In genomic region chr7:90180649-90181048, GRCh38 we compare ENCODE assay signal across 19 cellular contexts. TPM values are rescaled to one million over a fixed set of nuclear protein-coding genes. Genes with fewer than 3 reads are reported as not detected.
DNase-seq lines count a peak whose midpoint lies in the region; ATAC-seq, FAIRE-seq and TF ChIP-seq lines count a peak whose summit lies in the region.
"Had no signal": no experiment of that assay in that cellular context is flagged by ENCODE, and none has a peak within 500 bp of the region (broad histone marks: within the 10 kb centered on the region; RNA-seq: fewer than 3 reads in every experiment).

No MANE protein-coding gene starts in this region.

- H3K27ac Mint-ChIP-seq in astrocyte (ENCODE audit: unreplicated experiment): peak overlapping the region; percentile 98
- H3K27ac Mint-ChIP-seq: activated T-helper 2 cell treated with anti-CD3 and anti-CD28 coated beads, Interferon-gamma antibody, Interleukin-2, Interleukin-4, amounts not matched to agents 10 μg/mL and 5 μg/mL and 100 μg/mL, durations not matched to agents 14 hours and 24 hours and 36 hours; CD8-positive, alpha-beta T cell had no signal

- FAIRE-seq in astrocyte (lab: Jason Lieb, UNC) (no peak), HepG2 (lab: Jason Lieb, UNC) (no peak)
- FAIRE-seq: A204.1 had no signal

- no peaks in the 10 kb centered on the region for H3K27me3 Mint-ChIP-seq in astrocyte (ENCODE audit: low read depth, unreplicated experiment)

- BruUV-seq in HepG2 (replicated peaks; lab: Mats Ljungman, UMichigan): no TSS peak

- no peak overlapping the region for H3K4me3 Mint-ChIP-seq in astrocyte (ENCODE audit: unreplicated experiment)
- H3K4me3 Mint-ChIP-seq: CD8-positive, alpha-beta T cell had no signal

- no peaks in the 10 kb centered on the region for H3K9me2 ChIP-seq in SK-N-SH
- H3K9me2 ChIP-seq in MM.1S (replicated peaks; ENCODE audit: insufficient read depth, low read length): no peaks in the 10 kb centered on the region

- H3K36me3 Mint-ChIP-seq in astrocyte (ENCODE audit: low read depth, unreplicated experiment): no peaks in the 10 kb centered on the region
- H3K36me3 Mint-ChIP-seq: CD8-positive, alpha-beta T cell had no signal

- no peaks in the 10 kb centered on the region for H3K36me3 ChIP-seq in SK-N-SH (replicated peaks in 1 of 2; ENCODE audit: control insufficient read depth in 1 of 2, insufficient read depth in 2 of 2, low read length in 1 of 2)
- H3K36me3 ChIP-seq in MM.1S (replicated peaks; ENCODE audit: insufficient read depth, low read length): no peaks in the 10 kb centered on the region
- no peaks in the 10 kb centered on the region for H3K36me3 ChIP-seq in astrocyte (ENCODE audit: insufficient read depth, low read length)
- H3K36me3 ChIP-seq in HepG2 (replicated peaks in 1 of 2; ENCODE audit: control insufficient read depth in 1 of 2, insufficient read depth in 2 of 2, low read length in 2 of 2): no peaks in the 10 kb centered on the region
- H3K36me3 ChIP-seq: thoracic aorta had no signal

- POLR2A ChIA-PET in SK-N-SH (lab: Yijun Ruan, JAX) (no interaction called here), HepG2 (lab: Yijun Ruan, JAX) (interaction anchor here (1.2 to 4.5 kb wide), 3 partner anchors 8 to 31 kb away, joined by 3 to 65 read pairs (median 6); partner anchors contain the start of genes STEAP1 and STEAP2)

- H3K9ac ChIP-seq in SK-N-SH: no peak overlapping the region
- no peak overlapping the region for H3K9ac ChIP-seq in MM.1S (ENCODE audit: low read length)
- no peak overlapping the region for H3K9ac ChIP-seq in astrocyte (ENCODE audit: low read length)
- no peak overlapping the region for H3K9ac ChIP-seq in HepG2 (ENCODE audit: insufficient read depth, low read depth, low read length)

- H3K4me1 ChIP-seq in SK-N-SH (ENCODE audit: control insufficient read depth in 1 of 2, insufficient read depth in 2 of 2, low read depth in 1 of 2, low read length in 1 of 2): peaks cover 2 to 16% of the 10 kb centered on the region in 2 experiments; a peak in 2 of 4 replicates
- peaks cover 35% of the 10 kb centered on the region for H3K4me1 ChIP-seq in MM.1S (ENCODE audit: low read length)
- H3K4me1 ChIP-seq in astrocyte (ENCODE audit: insufficient read depth, low read length): peaks cover 15% of the 10 kb centered on the region
- H3K4me1 ChIP-seq in HepG2 (ENCODE audit: insufficient read depth, low read length): peaks cover 29% of the 10 kb centered on the region

- intact Hi-C loops in HepG2 (cut with micrococcal nuclease; ENCODE audit: unreplicated experiment): no loop called here

- CTCF ChIA-PET in SK-N-SH (lab: Yijun Ruan, JAX) (interaction anchor here (1.4 kb wide), 1 partner anchor 247 kb away, joined by 3 read pairs; no protein-coding TSS in a partner anchor), HepG2 (lab: Yijun Ruan, JAX; ENCODE audit: low intra/inter-chr PET ratio, low total read pairs) (no interaction called here)

- no peak for ATAC-seq in SK-N-SH treated with all-trans-retinoic acid at 6 μM for 48 hours
- ATAC-seq in HepG2: no peak
- ATAC-seq in GM19463 (IDR thresholded peaks at IDR 0.05; ENCODE audit: unreplicated experiment): no peak
- ATAC-seq: CD8-positive, alpha-beta T cell; left ventricle myocardium superior had no signal

- no peaks in the 10 kb centered on the region for H3K9me3 ChIP-seq in SK-N-SH
- H3K9me3 ChIP-seq in MM.1S (replicated peaks; ENCODE audit: insufficient read depth, low read length): no peaks in the 10 kb centered on the region
- no peaks in the 10 kb centered on the region for H3K9me3 ChIP-seq in astrocyte (ENCODE audit: insufficient read depth, low read depth, low read length)
- no peaks in the 10 kb centered on the region for H3K9me3 ChIP-seq in HepG2 (ENCODE audit: low read length)
- H3K9me3 ChIP-seq: thoracic aorta had no signal

- H4K20me1 ChIP-seq in SK-N-SH (ENCODE audit: insufficient read depth): no peaks in the 10 kb centered on the region
- no peaks in the 10 kb centered on the region for H4K20me1 ChIP-seq in MM.1S (ENCODE audit: insufficient read depth, low read length)
- no peaks in the 10 kb centered on the region for H4K20me1 ChIP-seq in astrocyte (ENCODE audit: insufficient read depth, low read length)
- no peaks in the 10 kb centered on the region for H4K20me1 ChIP-seq in HepG2 (ENCODE audit: insufficient read depth, low read length)

- no peaks in the 10 kb centered on the region for H3K9me3 Mint-ChIP-seq in astrocyte (ENCODE audit: unreplicated experiment)
- H3K9me3 Mint-ChIP-seq: CD8-positive, alpha-beta T cell had no signal

- in situ Hi-C loops in HepG2 (cut with HindIII; ENCODE audit: extremely low pct_ligation_motif_present, low pct_unique_long_range_greater_than_20kb): no loop called here

- H3K4me3 ChIP-seq in SK-N-SH (ENCODE audit: low read depth in 2 of 2, low read length in 1 of 2) (no peak overlapping the region), MM.1S (ENCODE audit: low read length) (no peak overlapping the region), astrocyte (ENCODE audit: insufficient read depth, low read depth, low read length) (no peak overlapping the region), HepG2 (replicated peaks in 1 of 3; ENCODE audit: insufficient read depth in 1 of 3, low read depth in 2 of 3, low read length in 3 of 3) (no peak overlapping the region)
- H3K4me3 ChIP-seq: thoracic aorta had no signal

- TF ChIP-seq POLR2A in HepG2 (IDR thresholded peaks at IDR 0.05; ENCODE audit: insufficient read depth in 1 of 2, low read depth in 2 of 2, low read length in 2 of 2): no peak

- DNase-seq in SK-N-SH (no peak), MM.1S (no peak), astrocyte (ENCODE audit: low read depth) (no peak), HepG2 (ENCODE audit: low spot score) (peak; percentile 12), SIG-M5 treated with dmso at 0.1 percent for 504 hours (lab: John Stamatoyannopoulos, UW; ENCODE audit: unreplicated experiment) (no peak), HK-2 (ENCODE audit: unreplicated experiment) (no peak)
- DNase-seq: activated CD4-positive, alpha-beta T cell treated with anti-CD3 and anti-CD28 coated beads, Interleukin-2, amount 50 U/mL, for 1 hour; CD8-positive, alpha-beta T cell; Karpas-422; left ventricle myocardium superior; NCI-H1694 treated with DMSO at 0.1 percent for 48 hours; NCI-H510A; stimulated activated CD4-positive, alpha-beta T cell treated with anti-CD3 and anti-CD28 coated beads, Interleukin-1b, Interleukin-23, amount 100 ng/mL, for 48 hours had no signal

- H3K27me3 ChIP-seq in SK-N-SH (ENCODE audit: insufficient read depth) (no peaks in the 10 kb centered on the region), MM.1S (replicated peaks; ENCODE audit: insufficient read depth, low read length) (0 out of 2 replicates have a peak, but pooled peaks cover 3% of the 10 kb centered on the region), astrocyte (ENCODE audit: insufficient read depth, low read length) (no peaks in the 10 kb centered on the region), HepG2 (ENCODE audit: control insufficient read depth in 1 of 2, insufficient read depth in 2 of 2, low read length in 2 of 2) (no peaks in the 10 kb centered on the region)

- TF ChIP-seq CTCF in SK-N-SH (IDR thresholded peaks at IDR 0.05): no peak
- TF ChIP-seq CTCF in MM.1S (IDR thresholded peaks at IDR 0.05; ENCODE audit: low read length): no peak
- no peak for TF ChIP-seq CTCF in astrocyte (IDR thresholded peaks at IDR 0.05; ENCODE audit: insufficient read depth, low read depth, low read length)
- TF ChIP-seq CTCF in HepG2 (CRISPR knock-in tag; IDR thresholded peaks at IDR 0.05): no peak

- H3F3A ChIP-seq in SK-N-SH (replicated peaks; ENCODE audit: insufficient read depth) (peaks cover 28% of the 10 kb centered on the region), MM.1S (ENCODE audit: insufficient read depth, low read length) (peaks cover 25% of the 10 kb centered on the region)

- H3K4me1 Mint-ChIP-seq in astrocyte (ENCODE audit: low read depth, unreplicated experiment): peaks cover 33% of the 10 kb centered on the region

- TF ChIP-seq RAD21 in SK-N-SH (IDR thresholded peaks at IDR 0.05; ENCODE audit: low read length) (no peak), HepG2 (CRISPR knock-in tag; IDR thresholded peaks at IDR 0.05) (no peak)

- H2AFZ ChIP-seq in SK-N-SH (ENCODE audit: low read depth) (peak overlapping the region; percentile 78; the same call in 1 of the 2 replicates), MM.1S (ENCODE audit: low read length) (no peak overlapping the region), astrocyte (ENCODE audit: low read depth, low read length) (no peak overlapping the region), HepG2 (ENCODE audit: low read length) (no peak overlapping the region)

- H3K4me2 ChIP-seq in SK-N-SH (peak overlapping the region; percentile 58), MM.1S (ENCODE audit: low read depth, low read length) (peak overlapping the region; percentile 43; the same call in 1 of the 2 replicates), astrocyte (ENCODE audit: low read length) (peak overlapping the region; percentile 4), HepG2 (ENCODE audit: low read depth, low read length) (0 out of 2 replicates have a peak overlapping the region, but pooled peaks have one; percentile 3)

- H3K79me2 ChIP-seq in SK-N-SH (ENCODE audit: insufficient read depth) (no peaks in the 10 kb centered on the region), MM.1S (ENCODE audit: low read length) (no peaks in the 10 kb centered on the region), astrocyte (ENCODE audit: insufficient read depth, low read length) (no peaks in the 10 kb centered on the region), HepG2 (ENCODE audit: insufficient read depth, low read length) (no peaks in the 10 kb centered on the region)

- TF ChIP-seq EP300 in SK-N-SH (IDR thresholded peaks at IDR 0.05; ENCODE audit: borderline replicate concordance in 1 of 2, low read depth in 1 of 2, low read length in 1 of 2) (no peak), HepG2 (IDR thresholded peaks at IDR 0.05; ENCODE audit: low read depth in 2 of 2, low read length in 2 of 2) (no peak), HepG2 (CRISPR knock-in tag; IDR thresholded peaks at IDR 0.05; ENCODE audit: borderline replicate concordance) (no peak)

- peak overlapping the region; percentile 36 to 73; a peak in 3 of 4 replicates for H3K27ac ChIP-seq in SK-N-SH (ENCODE audit: low read depth in 2 of 2, low read length in 1 of 2)
- peak overlapping the region; percentile 9; the same call in 1 of the 2 replicates for H3K27ac ChIP-seq in MM.1S (ENCODE audit: low read length)
- H3K27ac ChIP-seq in astrocyte (ENCODE audit: low read depth, low read length): no peak overlapping the region
- H3K27ac ChIP-seq in HepG2 (ENCODE audit: extremely low read length, insufficient read depth, low read length): peak overlapping the region; percentile 1
- H3K27ac ChIP-seq: HL-60, thoracic aorta had no signal

RNA-seq across cellular contexts. Expression of gene STEAP1, which starts 26.4 kb away (rescaled TPM):
- polyA plus RNA-seq in SK-N-SH (2012; rRNA removed) (17.0 and 23.4 TPM in 2 replicates), HepG2 (2011; rRNA removed) (22.2 and 23.2 TPM in 2 replicates)
- polyA plus RNA-seq in SK-N-SH (2012; cell fraction: cytosol; rRNA removed): 25.8 and 31.1 TPM in 2 replicates
- 11.5 and 21.6 TPM in 2 replicates for polyA plus RNA-seq in SK-N-SH (2012; cell fraction: nucleus; rRNA removed)
- total RNA-seq in astrocyte (5.0 and 6.2 TPM in 2 replicates), HepG2 (2016; rRNA removed; fragmentation: Illumina TruSeq; extraction: Trizol) (17.3 and 24.2 TPM in 2 replicates)
- 5.6 and 6.9 TPM in 2 replicates for total RNA-seq in HepG2 (2016; cell fraction: cytosol; rRNA removed; fragmentation: Illumina TruSeq; extraction: Trizol; ENCODE audit: low read depth)
- 17.3 and 24.0 TPM in 2 replicates for total RNA-seq in HepG2 (2016; cell fraction: insoluble cytoplasmic fraction; rRNA removed; fragmentation: Illumina TruSeq; extraction: Trizol)
- total RNA-seq in HepG2 (2016; cell fraction: membrane; rRNA removed; fragmentation: Illumina TruSeq; extraction: Trizol): 6.2 and 7.4 TPM in 2 replicates
- 20.3 and 22.1 TPM in 2 replicates for total RNA-seq in HepG2 (2016; cell fraction: nucleus; rRNA removed; fragmentation: Illumina TruSeq; extraction: Trizol)
- polyA plus RNA-seq in HepG2 (2011; cell fraction: cytosol; rRNA removed): 11.0 and 22.5 TPM in 2 replicates
- polyA plus RNA-seq in HepG2 (2011; cell fraction: nucleus; rRNA removed): 6.9 and 11.7 TPM in 2 replicates
- polyA plus RNA-seq in HepG2 (2012): 23.5 and 39.3 TPM in 2 replicates
- 3.9 and 4.2 TPM in 2 replicates for polyA plus RNA-seq in HepG2 (2016; cell fraction: cytosol; fragmentation: Illumina TruSeq; extraction: Trizol; ENCODE audit: low read depth)
- 15.0 and 16.3 TPM in 2 replicates for polyA plus RNA-seq in HepG2 (2016; cell fraction: insoluble cytoplasmic fraction; fragmentation: Illumina TruSeq; extraction: Trizol; ENCODE audit: low read depth)
- polyA plus RNA-seq in HepG2 (2016; cell fraction: membrane; fragmentation: Illumina TruSeq; extraction: Trizol; ENCODE audit: low read depth): 4.1 and 5.3 TPM in 2 replicates
- 32.3 and 34.0 TPM in 2 replicates for polyA plus RNA-seq in HepG2 (2016; cell fraction: nucleus; fragmentation: Illumina TruSeq; extraction: Trizol; ENCODE audit: insufficient read depth, low read depth)
- 3.2 TPM in 1 of 2 replicates, not detected in the other for polyA minus RNA-seq in HepG2 (2011; rRNA and poly(A)+ RNA removed; ENCODE audit: low replicate concordance)
- 6.7 and 7.2 TPM in 2 replicates for polyA minus RNA-seq in HepG2 (2011; cell fraction: cytosol; rRNA and poly(A)+ RNA removed)
- polyA minus RNA-seq in HepG2 (2011; cell fraction: nucleus; rRNA and poly(A)+ RNA removed): 6.3 and 13.8 TPM in 2 replicates
- total RNA-seq: CD8-positive, alpha-beta T cell had no signal

RNA-seq across cellular contexts. Expression of gene STEAP2, which starts 30.9 kb away (rescaled TPM):
- polyA plus RNA-seq in SK-N-SH (2012; rRNA removed) (6.6 and 9.5 TPM in 2 replicates), HepG2 (2011; rRNA removed) (4.4 and 4.5 TPM in 2 replicates)
- polyA plus RNA-seq in SK-N-SH (2012; cell fraction: cytosol; rRNA removed): 8.3 and 9.0 TPM in 2 replicates
- 12.0 and 18.2 TPM in 2 replicates for polyA plus RNA-seq in SK-N-SH (2012; cell fraction: nucleus; rRNA removed)
- total RNA-seq in astrocyte (2.3 and 3.4 TPM in 2 replicates), HepG2 (2016; rRNA removed; fragmentation: Illumina TruSeq; extraction: Trizol) (3.5 and 4.3 TPM in 2 replicates)
- 0.61 and 0.62 TPM in 2 replicates for total RNA-seq in HepG2 (2016; cell fraction: cytosol; rRNA removed; fragmentation: Illumina TruSeq; extraction: Trizol; ENCODE audit: low read depth)
- 2.5 and 4.6 TPM in 2 replicates for total RNA-seq in HepG2 (2016; cell fraction: insoluble cytoplasmic fraction; rRNA removed; fragmentation: Illumina TruSeq; extraction: Trizol)
- 1.3 and 1.4 TPM in 2 replicates for total RNA-seq in HepG2 (2016; cell fraction: membrane; rRNA removed; fragmentation: Illumina TruSeq; extraction: Trizol)
- total RNA-seq in HepG2 (2016; cell fraction: nucleus; rRNA removed; fragmentation: Illumina TruSeq; extraction: Trizol): 7.7 and 8.2 TPM in 2 replicates
- 1.2 and 2.6 TPM in 2 replicates for polyA plus RNA-seq in HepG2 (2011; cell fraction: cytosol; rRNA removed)
- polyA plus RNA-seq in HepG2 (2011; cell fraction: nucleus; rRNA removed): 3.6 and 6.6 TPM in 2 replicates
- polyA plus RNA-seq in HepG2 (2012): 3.1 and 8.3 TPM in 2 replicates
- 0.43 and 0.48 TPM in 2 replicates for polyA plus RNA-seq in HepG2 (2016; cell fraction: cytosol; fragmentation: Illumina TruSeq; extraction: Trizol; ENCODE audit: low read depth)
- polyA plus RNA-seq in HepG2 (2016; cell fraction: insoluble cytoplasmic fraction; fragmentation: Illumina TruSeq; extraction: Trizol; ENCODE audit: low read depth): 1.3 and 1.6 TPM in 2 replicates
- polyA plus RNA-seq in HepG2 (2016; cell fraction: membrane; fragmentation: Illumina TruSeq; extraction: Trizol; ENCODE audit: low read depth): 0.32 and 0.36 TPM in 2 replicates
- polyA plus RNA-seq in HepG2 (2016; cell fraction: nucleus; fragmentation: Illumina TruSeq; extraction: Trizol; ENCODE audit: insufficient read depth, low read depth): 6.7 TPM in 2 replicates
- 3.0 TPM in 1 of 2 replicates, not detected in the other for polyA minus RNA-seq in HepG2 (2011; rRNA and poly(A)+ RNA removed; ENCODE audit: low replicate concordance)
- 4.0 and 6.4 TPM in 2 replicates for polyA minus RNA-seq in HepG2 (2011; cell fraction: cytosol; rRNA and poly(A)+ RNA removed)
- 13.1 and 20.3 TPM in 2 replicates for polyA minus RNA-seq in HepG2 (2011; cell fraction: nucleus; rRNA and poly(A)+ RNA removed)
- total RNA-seq: activated T-helper 2 cell treated with anti-CD3 and anti-CD28 coated beads, Interferon-gamma antibody, Interleukin-2, Interleukin-4, amounts not matched to agents 10 μg/mL and 5 μg/mL and 100 μg/mL, durations not matched to agents 14 hours and 24 hours and 36 hours; CD8-positive, alpha-beta T cell had no signal

Comparison
In these comparisons a context has a peak if more than half of its experiments do, and no peak if none do; other contexts are left out.
1. H3K4me2 ChIP-seq: peak in every context shown above with its lines; median percentile 58 in SK-N-SH; 43 in MM.1S; 4 in astrocyte; 3 in HepG2.